ENCODE assay signal across 11 cellular contexts in genomic region chr7:76353744-76354143, GRCh38.
"Had no signal": no experiment of that assay in that cellular context is flagged by ENCODE, and none has a peak within 500 bp of the region (broad histone marks: within the 10 kb centered on the region; RNA-seq: fewer than 3 reads in every experiment).

No MANE protein-coding gene starts in this region.

- H3K27me3 ChIP-seq: spleen, testis had no signal

- H3K27ac ChIP-seq: prostate gland, spleen had no signal

- DNase-seq: activated CD4-positive, alpha-beta T cell treated with anti-CD3 and anti-CD28 coated beads, Interleukin-2, amount 10 ng/mL, durations not matched to agents 7 days and 5 days; activated naive CD4-positive, alpha-beta T cell treated with Interleukin-2 at 50 U/mL for 16 hours; occipital lobe; spleen; stimulated activated CD4-positive, alpha-beta T cell treated with anti-CD3 and anti-CD28 coated beads, Interleukin-1b, Interleukin-23, amount 100 ng/mL, for 48 hours; stimulated activated naive CD8-positive, alpha-beta T cell treated with anti-CD3 and anti-CD28 coated beads, Interleukin-15, amount 100 ng/mL, for 72 hours; T-helper 9 cell had no signal

- H3K4me3 ChIP-seq: prostate gland, spleen, testis had no signal

- H3K9me3 ChIP-seq: prostate gland, spleen, testis had no signal

- ATAC-seq: esophagus mucosa; sciatic nerve; stimulated activated naive CD8-positive, alpha-beta T cell treated with anti-CD3 and anti-CD28 coated beads, Interleukin-15, amount 100 ng/mL, for 72 hours had no signal
